ENCODE assay signal across 8 cellular contexts in the genomic region with DNA sequence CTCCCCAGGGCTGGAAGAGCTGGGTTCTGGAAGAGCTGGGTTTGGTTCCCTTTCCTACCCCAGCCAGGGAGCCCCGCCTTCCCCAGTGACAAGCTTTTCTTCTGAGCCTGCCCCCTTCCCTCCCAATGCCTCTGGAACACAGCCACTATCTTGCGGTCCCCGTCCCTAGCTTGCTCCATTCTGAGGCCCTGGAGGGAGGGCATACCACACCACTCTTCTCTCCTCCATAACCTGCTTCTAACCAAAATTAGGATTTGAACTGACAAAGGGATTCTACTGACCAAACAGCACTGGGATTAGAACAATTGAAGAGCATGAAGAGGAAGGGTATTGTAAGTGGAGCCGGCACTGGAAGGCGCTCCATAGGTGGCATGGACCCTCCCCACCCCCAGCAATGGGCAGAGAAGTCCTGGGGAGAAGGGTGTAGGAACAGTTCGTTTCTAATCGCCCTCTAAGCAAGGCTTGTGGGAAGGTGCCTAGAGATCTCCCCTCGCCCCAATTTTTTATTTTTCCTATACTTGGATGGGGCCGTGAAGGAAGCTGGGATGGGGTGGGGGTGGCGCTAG. TPM values are rescaled to one million over a fixed set of nuclear protein-coding genes. Genes with fewer than 3 reads are reported as not detected.
DNase-seq lines count a peak whose midpoint lies in the region; ATAC-seq and TF ChIP-seq lines count a peak whose summit lies in the region.

No MANE protein-coding gene starts in this region.

- H3K27me3 ChIP-seq in AG04450 (ENCODE audit: control insufficient read depth, insufficient read depth, low read length): no peaks in the 10 kb centered on the region
- no peaks in the 10 kb centered on the region for H3K27me3 ChIP-seq in colonic mucosa
- no peaks in the 10 kb centered on the region for H3K27me3 ChIP-seq in right lobe of liver
- H3K27me3 ChIP-seq in stomach: no peaks in the 10 kb centered on the region

- H3K4me3 ChIP-seq in AG04450 (ENCODE audit: low read depth, low read length) (peak overlapping the region; percentile 85), GM12875 (ENCODE audit: low read depth, low read length) (peak overlapping the region; percentile 92), colonic mucosa (peak overlapping the region; percentile 68), right lobe of liver (peak overlapping the region; percentile 81 to 99 (median 87)), stomach (peak overlapping the region; percentile 72 to 91 (median 77))

- H3K9ac ChIP-seq in colonic mucosa (ENCODE audit: low read depth in 2 of 2, low read length in 2 of 2): peak overlapping the region; percentile 71 to 79

- TF ChIP-seq EP300 in stomach (IDR thresholded peaks at IDR 0.05): no peak

- TF ChIP-seq CTCF in AG04450 (IDR thresholded peaks at IDR 0.05; ENCODE audit: low read depth, low read length) (no peak), GM12875 (IDR thresholded peaks at IDR 0.05; ENCODE audit: borderline replicate concordance, insufficient read depth, low read depth, low read length) (no peak), colonic mucosa (IDR thresholded peaks at IDR 0.05) (no peak), right lobe of liver (IDR thresholded peaks at IDR 0.05) (no peak), stomach (IDR thresholded peaks at IDR 0.05) (no peak)

- CTCF ChIA-PET in AG04450 (lab: Charles Lee): interaction anchor here (0.6 to 6.0 kb wide), 7 partner anchors 10 to 266 kb away, joined by 3 to 138 read pairs (median 3); a partner anchor contains a TSS

- POLR2A ChIA-PET in AG04450 (lab: Yijun Ruan, JAX): interaction anchor here (1.3 kb wide), 1 partner anchor 52 kb away, joined by 5 read pairs; a partner anchor contains a TSS

- H3K4me1 ChIP-seq in colonic mucosa (no peaks in the 10 kb centered on the region), right lobe of liver (peaks cover 0 to 5% (median 0%) of the 10 kb centered on the region in 4 donors), stomach (peaks cover 11 to 44% (median 41%) of the 10 kb centered on the region in 4 donors)

- intact Hi-C loops in colonic mucosa (cut with DNase I): loop anchor here (2.0 kb wide), 1 partner anchor 149 kb away; no protein-coding TSS in a partner anchor
- intact Hi-C loops in right lobe of liver (cut with DNase I): no loop called here
- intact Hi-C loops in stomach (cut with DNase I; ENCODE audit: low total_unique reads): loop anchor here (5.0 kb wide), 1 partner anchor 151 kb away; no protein-coding TSS in a partner anchor

- H3K27ac ChIP-seq in AG04450 (ENCODE audit: low read depth, low read length): peak overlapping the region; percentile 47
- peak overlapping the region; percentile 56 for H3K27ac ChIP-seq in colonic mucosa
- peak overlapping the region; percentile 39 to 81 (median 59) for H3K27ac ChIP-seq in right lobe of liver
- H3K27ac ChIP-seq in stomach: peak overlapping the region in 4 of 5 donors; percentile 71 to 89 (median 86)

- H3K36me3 ChIP-seq in colonic mucosa (no peaks in the 10 kb centered on the region), right lobe of liver (peaks cover 0 to 7% (median 0%) of the 10 kb centered on the region in 4 donors), stomach (peaks cover 0 to 25% (median 21%) of the 10 kb centered on the region in 4 donors)

- H3K9me3 ChIP-seq in AG04450 (ENCODE audit: control insufficient read depth, insufficient read depth, low read length) (no peaks in the 10 kb centered on the region), colonic mucosa (no peaks in the 10 kb centered on the region), right lobe of liver (no peaks in the 10 kb centered on the region), stomach (no peaks in the 10 kb centered on the region)

- TF ChIP-seq POLR2A in right lobe of liver (IDR thresholded peaks at IDR 0.05) (no peak), stomach (IDR thresholded peaks at IDR 0.05) (no peak)

- no peak for DNase-seq in AG04450 (ENCODE audit: low read depth, low spot score)
- DNase-seq in RPMI7951 (ENCODE audit: low read depth): peak; percentile 87
- peak; percentile 58 for DNase-seq in colonic mucosa
- peak in 1 of 3 donors; percentile 37 for DNase-seq in right lobe of liver
- peak; percentile 28 for DNase-seq in stomach

- ATAC-seq in right lobe of liver: peak; percentile 13 to 32 (median 20)
- ATAC-seq in GM19455 (IDR thresholded peaks at IDR 0.05; ENCODE audit: unreplicated experiment): no peak
- no peak for ATAC-seq in GM21447 (IDR thresholded peaks at IDR 0.05; ENCODE audit: unreplicated experiment)

- WGBS in right lobe of liver (ENCODE audit: insufficient coverage, low coverage, low lambda C conversion rate, missing lambda C conversion rate): 17% methylated on average over 9 of the region's 10 CpGs
- 5 to 13% (median 9%) methylated on average over 10 of the region's 10 CpGs for WGBS in stomach, 5 donors

RNA-seq across cellular contexts. Expression of a gene that starts 0.7 kb away (rescaled TPM):
- polyA plus RNA-seq in AG04450 (2011; rRNA removed) (17.8 and 19.2 TPM in 2 replicates), stomach (1 to 10 TPM; 4.0 to 7.6 (median 4.3) TPM)
- polyA minus RNA-seq in AG04450 (2011; rRNA and poly(A)+ RNA removed): 21.9 and 22.2 TPM in 2 replicates
- 15.1 and 17.8 TPM in 2 replicates for total RNA-seq in RPMI7951 (2014; rRNA removed; shearing (Covaris generic))
- total RNA-seq in colonic mucosa (1 to 10 TPM; 2.9 to 4.2 TPM), right lobe of liver (1 to 10 TPM; 2.2 to 4.2 (median 3.6) TPM), stomach (10 to 100 TPM in 2 of 5 donors, 1 to 10 TPM in 3; 1.4 to 40.8 (median 6.4) TPM)

RNA-seq across cellular contexts. Expression of a gene that starts 51.8 kb away (rescaled TPM):
- polyA plus RNA-seq in AG04450 (2011; rRNA removed): 3.0 and 3.8 TPM in 2 replicates
- 3.1 and 4.0 TPM in 2 replicates for polyA minus RNA-seq in AG04450 (2011; rRNA and poly(A)+ RNA removed)
- 19.0 and 20.5 TPM in 2 replicates for total RNA-seq in RPMI7951 (2014; rRNA removed; shearing (Covaris generic))
- 10 to 100 TPM in 1 of 2 donors, 1 to 10 TPM in 1; 3.1 to 27.7 TPM for total RNA-seq in colonic mucosa
- total RNA-seq in right lobe of liver: 1 to 10 TPM in 2 of 6 experiments, under 1 TPM in 4; 0.13 to 3.2 (median 0.31) TPM
- 10 to 100 TPM in 1 of 5 donors, 1 to 10 TPM in 3, under 1 TPM in 1; under 0.01 to 10.7 (median 7.8) TPM for total RNA-seq in stomach
- polyA plus RNA-seq in stomach: 1 to 10 TPM in 1 of 3 donors, under 1 TPM in 1, not detected in 1; 0.28 to 2.0 TPM

Comparison
In these comparisons a context has a peak if more than half of its experiments do, and no peak if none do; other contexts are left out.
1. ATAC-seq: peak in right lobe of liver (4 of 4); none in GM19455 (single experiment) and GM21447 (single experiment).
2. intact Hi-C loops: an anchor here in colonic mucosa (2.0 kb wide) and stomach (5.0 kb wide); none called in right lobe of liver.
3. Peak in every context shown above with its lines, with median percentiles within 50 percentile points of each other: H3K27ac ChIP-seq and H3K4me3 ChIP-seq.